Comparison of ENCODE assay signal across 20 cellular contexts in genomic region chr14:94702629-94703028, GRCh38.
DNase-seq lines count a peak whose midpoint lies in the region; ATAC-seq lines count a peak whose summit lies in the region.
"Had no signal": no experiment of that assay in that cellular context is flagged by ENCODE, and none has a peak within 500 bp of the region (broad histone marks: within the 10 kb centered on the region; RNA-seq: fewer than 3 reads in every experiment).

No MANE protein-coding gene starts in this region.

- no peaks in the 10 kb centered on the region for H3K79me2 ChIP-seq in trophoblast cell (ENCODE audit: control insufficient read depth, insufficient read depth, low read length, poor library complexity)

- DNase-seq in SIG-M5 treated with dmso at 0.1 percent for 504 hours (lab: John Stamatoyannopoulos, UW; ENCODE audit: unreplicated experiment) (peak; percentile 14), SIG-M5 (lab: John Stamatoyannopoulos, UW) (no peak), SW480 (ENCODE audit: low spot score) (peak; percentile 34), trophoblast cell (peak; percentile 27 to 51), glomerular visceral epithelial cell (ENCODE audit: extremely low spot score) (no peak), GDM1 (lab: John Stamatoyannopoulos, UW) (no peak), COR-L47 (lab: John Stamatoyannopoulos, UW) (no peak)
- DNase-seq: 8988T; AML-193; C1 segment of cervical spinal cord; CD8-positive, alpha-beta T cell; DMS53; MM.1S; NCI-H1105; NCI-H146; NCI-H2029; NCI-H2227 treated with DMSO at 0.1 percent for 48 hours; NCI-H510A treated with DMSO at 0.1 percent for 48 hours; NCI-H748 treated with DMSO at 0.1 percent for 48 hours had no signal

- no peak overlapping the region for H2AFZ ChIP-seq in trophoblast cell (ENCODE audit: insufficient read depth, low read length, poor library complexity)

- H3K27me3 ChIP-seq in trophoblast cell (ENCODE audit: insufficient read depth, low read length): no peaks in the 10 kb centered on the region

- no peaks in the 10 kb centered on the region for H3K9me3 ChIP-seq in trophoblast cell (ENCODE audit: insufficient read depth, low read depth, low read length)

- no peak overlapping the region for H3K4ac ChIP-seq in trophoblast cell (ENCODE audit: low read depth, low read length)

- no peak overlapping the region for H2BK5ac ChIP-seq in trophoblast cell (ENCODE audit: low read depth, low read length, poor library complexity)

- H4K12ac ChIP-seq in trophoblast cell (ENCODE audit: low read depth, low read length): no peak overlapping the region

- no peak overlapping the region for H3K14ac ChIP-seq in trophoblast cell (ENCODE audit: low read length)

- no peaks in the 10 kb centered on the region for H3K36me3 ChIP-seq in trophoblast cell (ENCODE audit: control insufficient read depth in 1 of 2, insufficient read depth in 2 of 2, low read length in 2 of 2)

- no peak overlapping the region for H3K27ac ChIP-seq in trophoblast cell (ENCODE audit: low read depth, low read length)

- no peaks in the 10 kb centered on the region for H3K79me1 ChIP-seq in trophoblast cell (ENCODE audit: low read length)

- no peak overlapping the region for H3K4me2 ChIP-seq in trophoblast cell (ENCODE audit: low read length)

- peak; percentile 73 for ATAC-seq in esophagus mucosa
- ATAC-seq: CD8-positive, alpha-beta T cell had no signal

- H3K23ac ChIP-seq in trophoblast cell (ENCODE audit: low read length): no peak overlapping the region

- no peak overlapping the region for H3K18ac ChIP-seq in trophoblast cell (ENCODE audit: low read length)

- no peak overlapping the region for H4K91ac ChIP-seq in trophoblast cell (ENCODE audit: low read depth, low read length)

- no peak overlapping the region for H2BK120ac ChIP-seq in trophoblast cell (ENCODE audit: insufficient read depth, low read length, poor library complexity)

- no peak overlapping the region for H4K8ac ChIP-seq in trophoblast cell (ENCODE audit: low read depth, low read length)

- H3K9ac ChIP-seq in trophoblast cell (ENCODE audit: low read length): no peak overlapping the region

- no peak overlapping the region for H2BK12ac ChIP-seq in trophoblast cell (ENCODE audit: low read length)

- H3K4me3 ChIP-seq in trophoblast cell (ENCODE audit: low read depth, low read length): no peak overlapping the region

- no peaks in the 10 kb centered on the region for H3K4me1 ChIP-seq in trophoblast cell (ENCODE audit: control insufficient read depth in 1 of 2, insufficient read depth in 2 of 2, low read length in 2 of 2)

- no peak overlapping the region for H2AK5ac ChIP-seq in trophoblast cell (ENCODE audit: low read length)

- no CpG with 5 or more reads among the region's 2 CpGs for WGBS in trophoblast cell (ENCODE audit: extremely low coverage, insufficient coverage, insufficient read length)

Comparison
In these comparisons a context has a peak if more than half of its experiments do, and no peak if none do; other contexts are left out.
1. DNase-seq: peak in SIG-M5 treated with dmso at 0.1 percent for 504 hours (single experiment), SW480 (single experiment) and trophoblast cell (2 of 2); none in SIG-M5 (single experiment), glomerular visceral epithelial cell (single experiment), GDM1 (single experiment) and COR-L47 (single experiment).